In genomic region chr3:147117631-147118030, GRCh38 we compare ENCODE assay signal across 32 cellular contexts.
"Had no signal": no experiment of that assay in that cellular context is flagged by ENCODE, and none has a peak within 500 bp of the region (broad histone marks: within the 10 kb centered on the region; RNA-seq: fewer than 3 reads in every experiment).

No MANE protein-coding gene starts in this region.

- H3K27ac Mint-ChIP-seq: activated B cell treated with CpG ODN at 0.5 μM for 24 hours; activated CD4-positive, alpha-beta memory T cell treated with anti-CD3 and anti-CD28 coated beads for 36 hours; activated CD4-positive, alpha-beta T cell treated with anti-CD3 and anti-CD28 coated beads, Interleukin-2, amount 10 ng/mL, durations not matched to agents 24 days and 14 days; activated CD8-positive, alpha-beta T cell treated with anti-CD3 and anti-CD28 coated beads for 36 hours; activated naive CD4-positive, alpha-beta T cell treated with anti-CD3 and anti-CD28 coated beads, Interleukin-2, amount 10 ng/mL, durations not matched to agents 7 days and 5 days; activated naive CD4-positive, alpha-beta T cell treated with anti-CD3 and anti-CD28 coated beads, Interleukin-2, amount 50 U/mL, for 24 hours; activated naive CD8-positive, alpha-beta T cell; activated naive CD8-positive, alpha-beta T cell treated with anti-CD3 and anti-CD28 coated beads, Interleukin-2, amount 10 ng/mL, durations not matched to agents 7 days and 5 days; activated naive CD8-positive, alpha-beta T cell treated with anti-CD3 and anti-CD28 coated beads, Interleukin-2, amount 50 U/mL, for 24 hours; activated T-cell treated with anti-CD3 and anti-CD28 coated beads, Interleukin-2, amount 50 U/mL, for 24 hours; activated T-helper 2 cell treated with anti-CD3 and anti-CD28 coated beads, Interferon-gamma antibody, Interleukin-2, Interleukin-4, amounts not matched to agents 10 μg/mL and 5 μg/mL and 100 μg/mL, durations not matched to agents 14 hours and 24 hours and 36 hours; brain; T-helper 1 cell treated with Interleukin-12 subunit alpha and Interleukin-12 subunit beta and Interleukin-4 antibody, amounts not matched to agents 30 μg/mL and 1 μg/mL, for 36 hours; T-helper 2 cell treated with Interferon-gamma antibody and Interleukin-4, amounts not matched to agents 5 μg/mL and 100 μg/mL, for 36 hours had no signal

- H3K4me1 Mint-ChIP-seq: activated B cell treated with CpG ODN at 0.5 μM for 24 hours; activated CD4-positive, alpha-beta T cell treated with anti-CD3 and anti-CD28 coated beads, Interleukin-2, amount 10 ng/mL, durations not matched to agents 24 days and 14 days; activated naive CD4-positive, alpha-beta T cell treated with anti-CD3 and anti-CD28 coated beads, Interleukin-2, amount 10 ng/mL, durations not matched to agents 7 days and 5 days; activated naive CD4-positive, alpha-beta T cell treated with anti-CD3 and anti-CD28 coated beads, Interleukin-2, amount 50 U/mL, for 24 hours; activated naive CD8-positive, alpha-beta T cell treated with anti-CD3 and anti-CD28 coated beads, Interleukin-2, amount 10 ng/mL, durations not matched to agents 7 days and 5 days; activated naive CD8-positive, alpha-beta T cell treated with anti-CD3 and anti-CD28 coated beads, Interleukin-2, amount 50 U/mL, for 24 hours; central memory CD8-positive, alpha-beta T cell had no signal

- H3K27me3 ChIP-seq: ascending aorta, cardiac muscle cell had no signal

- H3K27ac ChIP-seq: ascending aorta, cardiac muscle cell, VCaP had no signal

- H3K9me3 Mint-ChIP-seq: activated CD4-positive, alpha-beta memory T cell treated with anti-CD3 and anti-CD28 coated beads for 36 hours; activated CD4-positive, alpha-beta T cell treated with anti-CD3 and anti-CD28 coated beads, Interleukin-2, amount 10 ng/mL, durations not matched to agents 24 days and 14 days; activated naive CD4-positive, alpha-beta T cell treated with anti-CD3 and anti-CD28 coated beads, Interleukin-2, amount 10 ng/mL, durations not matched to agents 7 days and 5 days; activated naive CD4-positive, alpha-beta T cell treated with anti-CD3 and anti-CD28 coated beads, Interleukin-2, amount 50 U/mL, for 24 hours; activated naive CD8-positive, alpha-beta T cell treated with anti-CD3 and anti-CD28 coated beads, Interleukin-2, amount 50 U/mL, for 24 hours; activated T-helper 2 cell treated with anti-CD3 and anti-CD28 coated beads, Interferon-gamma antibody, Interleukin-2, Interleukin-4, amounts not matched to agents 10 μg/mL and 5 μg/mL and 100 μg/mL, durations not matched to agents 14 hours and 24 hours and 36 hours; brain; T-helper 1 cell treated with Interleukin-12 subunit alpha and Interleukin-12 subunit beta and Interleukin-4 antibody, amounts not matched to agents 30 μg/mL and 1 μg/mL, for 36 hours; T-helper 2 cell treated with Interferon-gamma antibody and Interleukin-4, amounts not matched to agents 5 μg/mL and 100 μg/mL, for 36 hours had no signal

- H3K4me3 ChIP-seq: ascending aorta, cardiac muscle cell had no signal

- H3K4me1 ChIP-seq: ascending aorta had no signal

- H3K27me3 Mint-ChIP-seq: activated B cell treated with CpG ODN at 0.5 μM for 24 hours; activated CD4-positive, alpha-beta memory T cell treated with anti-CD3 and anti-CD28 coated beads for 36 hours; activated CD4-positive, alpha-beta T cell treated with anti-CD3 and anti-CD28 coated beads, Interleukin-2, amount 10 ng/mL, durations not matched to agents 24 days and 14 days; activated CD8-positive, alpha-beta T cell treated with anti-CD3 and anti-CD28 coated beads for 36 hours; activated naive CD4-positive, alpha-beta T cell treated with anti-CD3 and anti-CD28 coated beads, Interleukin-2, amount 10 ng/mL, durations not matched to agents 7 days and 5 days; activated naive CD4-positive, alpha-beta T cell treated with anti-CD3 and anti-CD28 coated beads, Interleukin-2, amount 50 U/mL, for 24 hours; activated naive CD8-positive, alpha-beta T cell; activated naive CD8-positive, alpha-beta T cell treated with anti-CD3 and anti-CD28 coated beads, Interleukin-2, amount 10 ng/mL, durations not matched to agents 7 days and 5 days; activated naive CD8-positive, alpha-beta T cell treated with anti-CD3 and anti-CD28 coated beads, Interleukin-2, amount 50 U/mL, for 24 hours; activated T-cell treated with anti-CD3 and anti-CD28 coated beads, Interleukin-2, amount 50 U/mL, for 24 hours; brain; central memory CD8-positive, alpha-beta T cell had no signal

- H3K9me3 ChIP-seq: ascending aorta had no signal

- H3K36me3 ChIP-seq: ascending aorta, cardiac muscle cell had no signal

- DNase-seq: activated B cell treated with CpG ODN at 0.5 μM for 24 hours; activated CD4-positive, alpha-beta memory T cell treated with anti-CD3 and anti-CD28 coated beads for 36 hours; activated CD4-positive, alpha-beta T cell treated with anti-CD3 and anti-CD28 coated beads for 4 hours; activated CD4-positive, alpha-beta T cell treated with anti-CD3 and anti-CD28 coated beads, Interleukin-2, amount 10 ng/mL, durations not matched to agents 24 days and 14 days; activated CD4-positive, alpha-beta T cell treated with anti-CD3 and anti-CD28 coated beads, Interleukin-2, amount 50 U/mL, for 1 hour; activated CD4-positive, alpha-beta T cell treated with anti-CD3 and anti-CD28 coated beads, Interleukin-2, amount 50 U/mL, for 4 hours; activated CD4-positive, CD25-positive, alpha-beta regulatory T cell treated with anti-CD3 and anti-CD28 coated beads, Interleukin-2, amount 50 U/mL, for 72 hours; activated CD8-positive, alpha-beta memory T cell treated with anti-CD3 and anti-CD28 coated beads, Interleukin-2, amount 50 U/mL, for 48 hours; activated CD8-positive, alpha-beta T cell treated with anti-CD3 and anti-CD28 coated beads for 36 hours; activated effector memory CD4-positive, alpha-beta T cell treated with Interleukin-2 at 50 U/mL for 16 hours; activated gamma-delta T cell; activated naive CD4-positive, alpha-beta T cell treated with anti-CD3 and anti-CD28 coated beads, Interleukin-2, amount 10 ng/mL, durations not matched to agents 7 days and 5 days; activated naive CD4-positive, alpha-beta T cell treated with Interleukin-2 at 50 U/mL for 16 hours; activated naive CD8-positive, alpha-beta T cell treated with anti-CD3 and anti-CD28 coated beads, Interleukin-2, amount 10 ng/mL, durations not matched to agents 7 days and 5 days; activated naive CD8-positive, alpha-beta T cell treated with anti-CD3 and anti-CD28 coated beads, Interleukin-2, amount 50 U/mL, for 24 hours; activated T-cell treated with anti-CD3 and anti-CD28 coated beads, Interleukin-2, amount 50 U/mL, for 24 hours; activated T-cell treated with anti-CD3 and anti-CD28 coated beads, Interleukin-2, amount 50 U/mL, for 48 hours; amygdala; anterior cingulate cortex; T-helper 1 cell; T-helper 2 cell; T-helper 9 cell had no signal

- H3K36me3 Mint-ChIP-seq: activated CD4-positive, alpha-beta memory T cell treated with anti-CD3 and anti-CD28 coated beads for 36 hours; activated naive CD4-positive, alpha-beta T cell treated with anti-CD3 and anti-CD28 coated beads, Interleukin-2, amount 10 ng/mL, durations not matched to agents 7 days and 5 days; activated naive CD4-positive, alpha-beta T cell treated with anti-CD3 and anti-CD28 coated beads, Interleukin-2, amount 50 U/mL, for 24 hours; activated naive CD8-positive, alpha-beta T cell; activated naive CD8-positive, alpha-beta T cell treated with anti-CD3 and anti-CD28 coated beads, Interleukin-2, amount 10 ng/mL, durations not matched to agents 7 days and 5 days; brain had no signal

- H3K4me3 Mint-ChIP-seq: activated B cell treated with CpG ODN at 0.5 μM for 24 hours; activated CD4-positive, alpha-beta memory T cell treated with anti-CD3 and anti-CD28 coated beads for 36 hours; activated CD4-positive, alpha-beta T cell treated with anti-CD3 and anti-CD28 coated beads, Interleukin-2, amount 10 ng/mL, durations not matched to agents 24 days and 14 days; activated CD8-positive, alpha-beta T cell treated with anti-CD3 and anti-CD28 coated beads for 36 hours; activated naive CD4-positive, alpha-beta T cell treated with anti-CD3 and anti-CD28 coated beads, Interleukin-2, amount 10 ng/mL, durations not matched to agents 7 days and 5 days; activated naive CD4-positive, alpha-beta T cell treated with anti-CD3 and anti-CD28 coated beads, Interleukin-2, amount 50 U/mL, for 24 hours; activated naive CD8-positive, alpha-beta T cell; activated naive CD8-positive, alpha-beta T cell treated with anti-CD3 and anti-CD28 coated beads, Interleukin-2, amount 10 ng/mL, durations not matched to agents 7 days and 5 days; activated naive CD8-positive, alpha-beta T cell treated with anti-CD3 and anti-CD28 coated beads, Interleukin-2, amount 50 U/mL, for 24 hours; activated T-cell treated with anti-CD3 and anti-CD28 coated beads, Interleukin-2, amount 50 U/mL, for 24 hours; brain; central memory CD8-positive, alpha-beta T cell; T-helper 1 cell treated with Interleukin-12 subunit alpha and Interleukin-12 subunit beta and Interleukin-4 antibody, amounts not matched to agents 30 μg/mL and 1 μg/mL, for 36 hours; T-helper 2 cell treated with Interferon-gamma antibody and Interleukin-4, amounts not matched to agents 5 μg/mL and 100 μg/mL, for 36 hours had no signal
